1 cellular context compared by ENCODE assay signal in the genomic region with DNA sequence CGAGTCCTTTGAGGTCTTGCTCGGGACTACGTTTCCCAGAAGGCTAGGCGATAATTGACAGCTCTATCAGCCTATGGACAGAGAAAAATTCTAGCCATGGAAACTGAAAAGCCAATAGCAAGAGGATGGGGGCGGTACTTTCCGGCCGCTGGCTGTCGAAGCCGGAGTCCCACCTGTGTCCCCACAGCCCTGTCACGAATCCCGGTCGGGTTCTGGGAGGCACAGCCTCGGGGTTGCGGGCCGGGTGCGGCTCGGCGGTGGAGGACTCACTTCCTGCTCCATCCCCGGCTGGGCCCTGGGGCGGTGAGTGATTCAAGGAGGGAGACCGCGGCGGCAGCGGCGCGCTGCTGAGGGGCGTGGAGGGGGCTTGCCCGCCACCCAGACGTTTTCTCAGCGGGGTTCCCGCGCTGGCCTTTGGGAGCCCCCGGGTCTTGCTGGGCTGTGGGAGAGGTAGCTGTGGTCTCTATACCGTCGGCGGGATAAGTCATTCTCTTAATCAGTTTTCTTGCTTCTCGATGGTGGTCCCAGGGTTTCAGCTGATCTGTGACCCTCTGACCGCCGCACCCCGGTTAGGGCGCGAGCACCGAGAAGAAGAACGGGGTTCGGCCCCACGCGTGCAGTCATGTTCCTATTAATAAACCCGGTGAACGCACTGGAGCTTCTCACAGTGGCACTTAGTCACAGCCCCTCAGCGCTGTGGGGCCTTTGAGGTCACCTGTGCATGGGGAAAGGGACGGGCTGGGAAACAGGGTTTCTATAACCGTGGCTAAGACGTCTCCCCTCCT.
TF ChIP-seq lines count a peak whose summit lies in the region.

ZNF774 (plus strand) TSS at position 176 of the 785 bp plus-strand sequence. CDS start 2,377 bp downstream, outside the sequence.

TF ChIP-seq in IMR-90, 13 proteins besides CTCF, POLR2A, EP300 and RAD21:
- TF ChIP-seq, protein P1, sequence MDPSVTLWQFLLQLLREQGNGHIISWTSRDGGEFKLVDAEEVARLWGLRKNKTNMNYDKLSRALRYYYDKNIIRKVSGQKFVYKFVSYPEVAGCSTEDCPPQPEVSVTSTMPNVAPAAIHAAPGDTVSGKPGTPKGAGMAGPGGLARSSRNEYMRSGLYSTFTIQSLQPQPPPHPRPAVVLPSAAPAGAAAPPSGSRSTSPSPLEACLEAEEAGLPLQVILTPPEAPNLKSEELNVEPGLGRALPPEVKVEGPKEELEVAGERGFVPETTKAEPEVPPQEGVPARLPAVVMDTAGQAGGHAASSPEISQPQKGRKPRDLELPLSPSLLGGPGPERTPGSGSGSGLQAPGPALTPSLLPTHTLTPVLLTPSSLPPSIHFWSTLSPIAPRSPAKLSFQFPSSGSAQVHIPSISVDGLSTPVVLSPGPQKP (IDR thresholded peaks at IDR 0.05; ENCODE audit: borderline replicate concordance, low read depth, low read length): no peak
- TF ChIP-seq FOS (IDR thresholded peaks at IDR 0.05; ENCODE audit: low read depth, low read length): peak; percentile 59; the same call in 1 of the 2 replicates
